18 cellular contexts compared by ENCODE assay signal in the genomic region with DNA sequence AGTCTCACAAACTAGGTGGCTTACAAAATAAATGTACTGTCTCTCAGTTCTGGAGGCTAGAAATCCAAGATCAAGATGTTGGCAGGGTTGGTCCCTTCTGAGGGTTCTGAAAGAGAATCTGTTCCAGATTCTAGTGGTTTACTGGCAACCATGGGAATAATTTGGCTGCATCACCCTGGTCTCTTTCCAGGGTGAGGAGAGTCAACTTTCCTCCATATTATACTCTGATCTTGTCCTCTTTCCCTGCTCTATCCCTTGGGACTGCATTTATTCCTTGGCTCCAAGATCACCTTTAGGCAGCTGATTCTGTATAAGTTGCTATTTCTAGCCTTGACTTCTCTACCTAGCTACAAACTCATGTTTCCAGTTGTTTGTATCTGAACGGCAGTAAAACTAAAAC. TPM values are rescaled to one million over a fixed set of nuclear protein-coding genes. Genes with fewer than 3 reads are reported as not detected.
DNase-seq lines count a peak whose midpoint lies in the region; ATAC-seq, FAIRE-seq and TF ChIP-seq lines count a peak whose summit lies in the region.
"Had no signal": no experiment of that assay in that cellular context is flagged by ENCODE, and none has a peak within 500 bp of the region (broad histone marks: within the 10 kb centered on the region; RNA-seq: fewer than 3 reads in every experiment).

No MANE protein-coding gene starts in this region.

- no peak overlapping the region for H3K9ac ChIP-seq in K562 (ENCODE audit: insufficient read depth in 1 of 2, low read depth in 2 of 2, low read length in 2 of 2)

- H3K79me2 ChIP-seq in K562 (ENCODE audit: control insufficient read depth, insufficient read depth, low read length) (no peaks in the 10 kb centered on the region), osteoblast (ENCODE audit: insufficient read depth, low read length) (no peaks in the 10 kb centered on the region)

- no peak for TF ChIP-seq EP300 in K562 (IDR thresholded peaks at IDR 0.05; ENCODE audit: low read length)
- TF ChIP-seq EP300 in transverse colon (IDR thresholded peaks at IDR 0.05; ENCODE audit: low read depth), result no peak

- ATAC-seq in K562 (no peak), heart left ventricle (peak; percentile 30 to 48 (median 45))
- ATAC-seq: natural killer cell treated with Interleukin-12 subunit alpha and Interleukin-12 subunit beta and Interleukin-15 and Interleukin-18, amount 100 ng/mL, for 72 hours had no signal

- H3K4me2 ChIP-seq in K562 (ENCODE audit: insufficient read depth, low read length) (no peak overlapping the region), osteoblast (ENCODE audit: insufficient read depth, low read length) (peak overlapping the region; percentile 30)

- 42% methylated on average over 1 of the region's 1 CpG for WGBS in K562 (ENCODE audit: insufficient coverage, low coverage, missing lambda C conversion rate)
- WGBS in heart left ventricle, 4 donors, result 21 to 44% (median 28%) methylated on average over 1 of the region's 1 CpG
- WGBS in transverse colon (ENCODE audit: low coverage in 1 of 2), 2 donors, result 44 to 65% methylated on average over 1 of the region's 1 CpG

- H3K4me3 ChIP-seq in K562 (no peak overlapping the region), heart left ventricle (no peak overlapping the region), osteoblast (ENCODE audit: insufficient read depth, low read length) (no peak overlapping the region), transverse colon (no peak overlapping the region)

- no peak overlapping the region for H3K27ac ChIP-seq in K562 (ENCODE audit: extremely low read depth, low read depth, low read length)
- peak overlapping the region in 4 of 12 donors; percentile 19 to 70 (median 40) for H3K27ac ChIP-seq in heart left ventricle
- no peak overlapping the region for H3K27ac ChIP-seq in osteoblast (ENCODE audit: low read depth, low read length)
- peak overlapping the region; percentile 10 to 75 (median 63) for H3K27ac ChIP-seq in transverse colon
- H3K27ac ChIP-seq: brain microvascular endothelial cell, HL-60, RWPE1 had no signal

- H3K4me1 ChIP-seq in K562 (replicated peaks in 1 of 2; ENCODE audit: control insufficient read depth in 2 of 2, insufficient read depth in 2 of 2, low read length in 2 of 2) (peaks cover 0 to 10% of the 10 kb centered on the region in 2 experiments; a peak in 4 of 5 replicates), heart left ventricle (peaks cover 0 to 45% (median 15%) of the 10 kb centered on the region in 12 donors), osteoblast (ENCODE audit: insufficient read depth, low read length) (peaks cover 12% of the 10 kb centered on the region), transverse colon (peaks cover 0 to 32% (median 10%) of the 10 kb centered on the region in 4 donors)

- DNase-seq in K562 (ENCODE audit: extremely low read depth in 1 of 4, low spot score in 3 of 4) (no peak), heart left ventricle (no peak), osteoblast (ENCODE audit: insufficient read length, low spot score, missing footprints) (no peak), transverse colon (no peak), COLO668 (lab: John Stamatoyannopoulos, UW; ENCODE audit: unreplicated experiment) (no peak), T-helper 2 cell (no peak)
- DNase-seq in stimulated activated CD4-positive, alpha-beta T cell treated with anti-CD3 and anti-CD28 coated beads, Interleukin-2, amount 100 ng/mL, for 48 hours, result no peak
- DNase-seq: activated CD4-positive, alpha-beta T cell treated with anti-CD3 and anti-CD28 coated beads for 1 hour; AML-193; brain microvascular endothelial cell; COR-L47; NCI-H187; NCI-H345; NK-92 treated with Interleukin-12 subunit alpha and Interleukin-12 subunit beta, amount 100 ng/mL, for 24 hours; stimulated activated CD4-positive, alpha-beta T cell treated with anti-CD3 and anti-CD28 coated beads, Interleukin-12 subunit alpha, Interleukin-12 subunit beta, amount 100 ng/mL, for 4 hours had no signal

- in situ Hi-C loops in K562 (cut with MboI), result no loop called here
- in situ Hi-C loops in transverse colon (cut with MboI; ENCODE audit: low pct_ligation_motif_present in 1 of 4, low pct_unique_long_range_greater_than_20kb in 1 of 4, low sequenced_read_pairs in 3 of 4), result no loop called here

- H2AFZ ChIP-seq in K562 (ENCODE audit: low read depth, low read length) (0 out of 2 replicates have a peak overlapping the region, but pooled peaks have one; percentile 31), osteoblast (ENCODE audit: low read length) (peak overlapping the region; percentile 32)

- no peaks in the 10 kb centered on the region for H3K27me3 ChIP-seq in K562 (ENCODE audit: control insufficient read depth in 2 of 2, insufficient read depth in 2 of 2, low read length in 2 of 2)
- H3K27me3 ChIP-seq in heart left ventricle, result no peaks in the 10 kb centered on the region
- H3K27me3 ChIP-seq in osteoblast (ENCODE audit: insufficient read depth, low read length), result no peaks in the 10 kb centered on the region
- no peaks in the 10 kb centered on the region for H3K27me3 ChIP-seq in transverse colon
- H3K27me3 ChIP-seq: brain microvascular endothelial cell had no signal

- TF ChIP-seq CTCF in K562 (IDR thresholded peaks at IDR 0.05 in 2 of 3, conservative IDR thresholded peaks at IDR 0.05 in 1 of 3; ENCODE audit: insufficient read depth in 2 of 3, low read depth in 1 of 3, low read length in 3 of 3), result no peak
- TF ChIP-seq CTCF in heart left ventricle (IDR thresholded peaks at IDR 0.05), result no peak
- TF ChIP-seq CTCF in osteoblast (IDR thresholded peaks at IDR 0.05; ENCODE audit: extremely low read depth, low read depth, low read length), result no peak
- no peak for TF ChIP-seq CTCF in transverse colon (IDR thresholded peaks at IDR 0.05)

- no peaks in the 10 kb centered on the region for H3K9me3 ChIP-seq in K562 (replicated peaks; ENCODE audit: control insufficient read depth, insufficient read depth, low read depth, low read length)
- H3K9me3 ChIP-seq in heart left ventricle, result peaks cover 0 to 7% (median 0%) of the 10 kb centered on the region in 12 donors
- H3K9me3 ChIP-seq in osteoblast (ENCODE audit: low read depth, low read length), result no peaks in the 10 kb centered on the region
- no peaks in the 10 kb centered on the region for H3K9me3 ChIP-seq in transverse colon

- no peak for FAIRE-seq in K562 (lab: Jason Lieb, UNC)

- no peak for TF ChIP-seq RAD21 in K562 (CRISPR knock-in tag; conservative IDR thresholded peaks at IDR 0.05 in 1 of 2, IDR thresholded peaks at IDR 0.05 in 1 of 2)

- POLR2A ChIA-PET in K562 (lab: Yijun Ruan, JAX), result interaction anchor here (0.6 kb wide), 1 partner anchor 1673 kb away, joined by 3 read pairs; no protein-coding TSS in a partner anchor

- no TSS peak for BruUV-seq in K562 (replicated peaks; lab: Mats Ljungman, UMichigan)

- H3K36me3 ChIP-seq in K562 (ENCODE audit: control insufficient read depth, insufficient read depth, low read length), result no peaks in the 10 kb centered on the region
- H3K36me3 ChIP-seq in heart left ventricle, result no peaks in the 10 kb centered on the region
- no peaks in the 10 kb centered on the region for H3K36me3 ChIP-seq in osteoblast (ENCODE audit: insufficient read depth, low read length)
- no peaks in the 10 kb centered on the region for H3K36me3 ChIP-seq in transverse colon
- H3K36me3 ChIP-seq: brain microvascular endothelial cell had no signal

- intact Hi-C loops in K562 (cut with micrococcal nuclease) (no loop called here), heart left ventricle (cut with DNase I) (no loop called here), transverse colon (cut with DNase I; ENCODE audit: low total_unique reads) (no loop called here)

- H3K9me1 ChIP-seq in K562 (ENCODE audit: control insufficient read depth, insufficient read depth, low read length), result no peaks in the 10 kb centered on the region

- TF ChIP-seq POLR2A in K562 (conservative IDR thresholded peaks at IDR 0.05) (no peak), heart left ventricle (IDR thresholded peaks at IDR 0.05) (no peak), transverse colon (IDR thresholded peaks at IDR 0.05) (no peak)

- H4K20me1 ChIP-seq in K562 (replicated peaks; ENCODE audit: control insufficient read depth, insufficient read depth, low read length), result no peaks in the 10 kb centered on the region
- no peaks in the 10 kb centered on the region for H4K20me1 ChIP-seq in osteoblast (ENCODE audit: insufficient read depth, low read length)

- CTCF ChIA-PET in K562 (lab: Yijun Ruan, JAX; ENCODE audit: low intra/inter-chr PET ratio), result no interaction called here

TF ChIP-seq in K562, 482 proteins besides CTCF, POLR2A, EP300 and RAD21 (continues in another document):
- TF ChIP-seq NEUROD1 (IDR thresholded peaks at IDR 0.05; ENCODE audit: borderline replicate concordance, low read depth, low read length, partially characterized antibody) (no peak), ZZZ3 (IDR thresholded peaks at IDR 0.05) (no peak), CGGBP1 (CRISPR knock-in tag; IDR thresholded peaks at IDR 0.05) (no peak), FOXJ3 (CRISPR knock-in tag; IDR thresholded peaks at IDR 0.05) (no peak), ZSCAN32 (CRISPR knock-in tag; IDR thresholded peaks at IDR 0.05) (no peak), SREBF2 (CRISPR knock-in tag; IDR thresholded peaks at IDR 0.05) (no peak)

RNA-seq across cellular contexts. Expression of gene SLC40A1, which starts 35.2 kb away (rescaled TPM):
- 68.8 and 93.7 TPM in 2 replicates for total RNA-seq in K562 (2011; cell fraction: chromatin; rRNA removed; ENCODE audit: low replicate concordance)
- 41.2 and 67.8 TPM in 2 replicates for total RNA-seq in K562 (2011; cell fraction: nucleolus; rRNA removed)
- total RNA-seq in K562 (2011; cell fraction: nucleoplasm; rRNA removed), result 71.1 and 83.7 TPM in 2 replicates
- total RNA-seq in K562 (2014; rRNA removed), result 61.3 and 64.9 TPM in 2 replicates
- total RNA-seq in K562 (2014; rRNA removed; fragmentation: Illumina TruSeq; extraction: Trizol), result 71.2 and 79.7 TPM in 2 replicates
- total RNA-seq in K562 (2015; rRNA removed; fragmentation: Illumina TruSeq; extraction: Trizol), result 87.6 and 95.9 TPM in 2 replicates
- total RNA-seq in K562 (2021), result 44.1 and 47.8 TPM in 2 replicates
- polyA plus RNA-seq in K562 (2011; rRNA removed), result 29.8 and 53.5 TPM in 2 replicates
- polyA plus RNA-seq in K562 (2011; cell fraction: cytosol; rRNA removed), result 30.2 and 32.8 TPM in 2 replicates
- polyA plus RNA-seq in K562 (2011; cell fraction: nucleus; rRNA removed), result 56.2 and 99.4 TPM in 2 replicates
- 26.8 and 44.9 TPM in 2 replicates for polyA plus RNA-seq in K562 (2012)
- 60.6 and 65.1 TPM in 2 replicates for polyA plus RNA-seq in K562 (2014; fragmentation: Illumina TruSeq; extraction: Trizol)
- polyA plus RNA-seq in K562 (2014; fragmentation: Nextera tagmentation; extraction: Ambion mirVana), result 10 to 100 TPM; 53.3 to 54.9 TPM
- 41.0 and 42.2 TPM in 2 replicates for polyA plus RNA-seq in K562 (2014; rRNA removed)
- 62.5 and 95.5 TPM in 2 replicates for polyA minus RNA-seq in K562 (2011; rRNA and poly(A)+ RNA removed)
- polyA minus RNA-seq in K562 (2011; cell fraction: cytosol; rRNA and poly(A)+ RNA removed), result 15.3 and 44.3 TPM in 2 replicates
- polyA minus RNA-seq in K562 (2011; cell fraction: nucleus; rRNA and poly(A)+ RNA removed), result 67.9 and 73.3 TPM in 2 replicates
- total RNA-seq in heart left ventricle, result 100 to 1,000 TPM in 2 of 9 donors, 10 to 100 TPM in 7; 21.9 to 109 (median 42.9) TPM
- 10 to 100 TPM; 10.2 to 20.3 TPM for polyA plus RNA-seq in heart left ventricle
- 10.9 and 13.6 TPM in 2 replicates for total RNA-seq in osteoblast
- total RNA-seq in transverse colon, result 100 to 1,000 TPM in 2 of 4 donors, 10 to 100 TPM in 2; 26.3 to 345 (median 186) TPM

Comparison
In these comparisons a context has a peak if more than half of its experiments do, and no peak if none do; other contexts are left out.
1. H3K27ac ChIP-seq: peak in transverse colon (4 of 4); none in K562 (single experiment) and osteoblast (single experiment).